In the genomic region with DNA sequence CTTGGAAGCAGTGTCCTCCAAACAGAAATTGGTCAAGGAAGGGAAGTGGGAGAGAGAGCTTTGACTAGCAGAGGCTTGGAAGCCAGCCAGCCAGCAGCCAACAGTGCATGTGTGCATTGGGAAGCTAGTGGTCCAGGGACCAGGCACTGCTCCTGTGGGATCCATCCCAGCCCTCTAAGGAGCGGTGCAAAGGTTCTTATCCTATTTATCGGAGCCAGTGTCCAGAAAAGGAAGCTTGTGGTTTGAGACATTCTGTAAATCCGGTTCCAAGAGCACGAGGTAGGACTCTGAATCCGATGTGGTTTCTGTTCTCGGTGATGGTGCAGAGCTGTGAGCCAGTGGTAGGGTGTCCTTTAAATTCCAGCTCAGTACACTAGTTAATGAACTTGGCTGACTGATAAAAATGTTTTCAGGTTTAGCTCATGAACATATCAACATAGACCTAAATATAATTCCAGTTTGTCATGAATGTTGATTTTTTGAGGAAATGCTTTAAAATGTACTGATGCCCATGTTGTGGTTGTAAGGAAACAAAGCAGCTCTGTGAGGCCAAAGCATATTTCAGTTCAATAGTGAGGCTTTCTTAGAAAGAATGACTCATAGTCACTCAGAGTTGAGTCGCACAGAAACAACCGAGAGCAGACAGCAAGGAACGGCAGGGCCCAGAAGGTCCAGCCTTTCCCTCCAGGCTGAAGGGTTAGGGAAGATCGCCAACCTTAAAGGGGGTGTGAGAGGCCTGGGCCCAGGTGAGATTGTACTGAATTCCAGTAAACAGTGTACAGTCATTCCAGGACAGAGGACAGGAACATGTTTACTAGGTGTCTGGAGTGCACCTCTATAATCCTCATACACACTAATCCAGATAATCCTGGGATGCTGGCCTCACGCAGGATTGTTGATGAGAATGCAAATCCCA, we compare ENCODE assay signal across 8 cellular contexts. TPM values are rescaled to one million over a fixed set of nuclear protein-coding genes. Genes with fewer than 3 reads are reported as not detected.
DNase-seq lines count a peak whose midpoint lies in the region; ATAC-seq, FAIRE-seq and TF ChIP-seq lines count a peak whose summit lies in the region.

No MANE protein-coding gene starts in this region.

- H3K27me3 Mint-ChIP-seq in neural crest cell (ENCODE audit: low read depth): no peaks in the 10 kb centered on the region

- WGBS in esophagus squamous epithelium, 2 donors: 20 to 29% methylated on average over 11 of the region's 11 CpGs
- 40 to 50% (median 45%) methylated on average over 11 of the region's 11 CpGs for WGBS in small intestine, 3 donors

- TF ChIP-seq POLR2A in esophagus squamous epithelium (IDR thresholded peaks at IDR 0.05): no peak

- H3K36me3 Mint-ChIP-seq in neural crest cell (ENCODE audit: low read depth): peaks cover 13% of the 10 kb centered on the region

- intact Hi-C loops in esophagus squamous epithelium (cut with DNase I): no loop called here

- H3K9me3 ChIP-seq in esophagus squamous epithelium: no peaks in the 10 kb centered on the region
- H3K9me3 ChIP-seq in small intestine (ENCODE audit: control insufficient read depth, low read depth): no peaks in the 10 kb centered on the region

- TF ChIP-seq CTCF in esophagus squamous epithelium (IDR thresholded peaks at IDR 0.05) (no peak), neural crest cell (conservative IDR thresholded peaks at IDR 0.05) (no peak)

- no peak overlapping the region for H3K4me3 ChIP-seq in esophagus squamous epithelium
- no peak overlapping the region for H3K4me3 ChIP-seq in small intestine (ENCODE audit: low read depth in 1 of 2, low read length in 2 of 2)

- peaks cover 15% of the 10 kb centered on the region for H3K4me1 Mint-ChIP-seq in neural crest cell

- H3K27ac Mint-ChIP-seq in neural crest cell (ENCODE audit: unreplicated experiment): peak overlapping the region; percentile 87

- ATAC-seq in HG02981 (IDR thresholded peaks at IDR 0.05; ENCODE audit: unreplicated experiment): peak; percentile 57
- no peak for ATAC-seq in HG02588 (IDR thresholded peaks at IDR 0.05; ENCODE audit: unreplicated experiment)

- no peaks in the 10 kb centered on the region for H3K9me3 Mint-ChIP-seq in neural crest cell

- H3K27ac ChIP-seq in esophagus squamous epithelium (peak overlapping the region; percentile 11 to 59 (median 48)), small intestine (ENCODE audit: low read depth in 1 of 2, low read length in 1 of 2) (peak overlapping the region in 1 of 2 donors; percentile 25)

- no peak for FAIRE-seq in small intestine (lab: Jason Lieb, UNC)

- no peaks in the 10 kb centered on the region for H3K27me3 ChIP-seq in esophagus squamous epithelium
- no peaks in the 10 kb centered on the region for H3K27me3 ChIP-seq in small intestine (ENCODE audit: control insufficient read depth in 2 of 2, insufficient read depth in 2 of 2, low read length in 2 of 2)

- DNase-seq in GM03348 (ENCODE audit: low spot score) (peak; percentile 85), UCSD-AML1 (lab: John Stamatoyannopoulos, UW; ENCODE audit: unreplicated experiment) (peak; percentile 29), esophagus squamous epithelium (lab: John Stamatoyannopoulos, UW) (no peak), neural crest cell (ENCODE audit: low read depth, low spot score) (no peak), NCI-H510A (lab: John Stamatoyannopoulos, UW) (no peak), small intestine (no peak)

- H3K4me1 ChIP-seq in esophagus squamous epithelium: peaks cover 0 to 32% (median 11%) of the 10 kb centered on the region in 3 donors
- peaks cover 0 to 3% of the 10 kb centered on the region in 2 donors for H3K4me1 ChIP-seq in small intestine (ENCODE audit: control insufficient read depth in 2 of 2, insufficient read depth in 1 of 2, low read depth in 1 of 2, low read length in 1 of 2)

- no peak overlapping the region for H3K4me3 Mint-ChIP-seq in neural crest cell

- H3K36me3 ChIP-seq in esophagus squamous epithelium (peaks cover 4 to 38% (median 13%) of the 10 kb centered on the region in 3 donors), small intestine (ENCODE audit: control insufficient read depth in 2 of 2, insufficient read depth in 2 of 2, low read length in 2 of 2) (peaks cover 4 to 10% of the 10 kb centered on the region in 2 donors)

RNA-seq across cellular contexts. Expression of gene GARRE1, which starts 21.5 kb away (rescaled TPM):
- 10 to 100 TPM in 1 of 4 donors, 1 to 10 TPM in 3; 8.5 to 13.7 (median 9.2) TPM for total RNA-seq in esophagus squamous epithelium
- total RNA-seq in neural crest cell: 18.1 and 20.0 TPM in 2 replicates
- 10 to 100 TPM in 1 of 3 donors, 1 to 10 TPM in 2; 2.7 to 10.9 (median 3.0) TPM for polyA plus RNA-seq in small intestine

Comparison
In these comparisons a context has a peak if more than half of its experiments do, and no peak if none do; other contexts are left out.
1. DNase-seq: peak in GM03348 (single experiment) and UCSD-AML1 (single experiment); none in esophagus squamous epithelium (single experiment), neural crest cell (single experiment), NCI-H510A (single experiment) and small intestine (single experiment).